1 cellular context compared by ENCODE assay signal in the genomic region with DNA sequence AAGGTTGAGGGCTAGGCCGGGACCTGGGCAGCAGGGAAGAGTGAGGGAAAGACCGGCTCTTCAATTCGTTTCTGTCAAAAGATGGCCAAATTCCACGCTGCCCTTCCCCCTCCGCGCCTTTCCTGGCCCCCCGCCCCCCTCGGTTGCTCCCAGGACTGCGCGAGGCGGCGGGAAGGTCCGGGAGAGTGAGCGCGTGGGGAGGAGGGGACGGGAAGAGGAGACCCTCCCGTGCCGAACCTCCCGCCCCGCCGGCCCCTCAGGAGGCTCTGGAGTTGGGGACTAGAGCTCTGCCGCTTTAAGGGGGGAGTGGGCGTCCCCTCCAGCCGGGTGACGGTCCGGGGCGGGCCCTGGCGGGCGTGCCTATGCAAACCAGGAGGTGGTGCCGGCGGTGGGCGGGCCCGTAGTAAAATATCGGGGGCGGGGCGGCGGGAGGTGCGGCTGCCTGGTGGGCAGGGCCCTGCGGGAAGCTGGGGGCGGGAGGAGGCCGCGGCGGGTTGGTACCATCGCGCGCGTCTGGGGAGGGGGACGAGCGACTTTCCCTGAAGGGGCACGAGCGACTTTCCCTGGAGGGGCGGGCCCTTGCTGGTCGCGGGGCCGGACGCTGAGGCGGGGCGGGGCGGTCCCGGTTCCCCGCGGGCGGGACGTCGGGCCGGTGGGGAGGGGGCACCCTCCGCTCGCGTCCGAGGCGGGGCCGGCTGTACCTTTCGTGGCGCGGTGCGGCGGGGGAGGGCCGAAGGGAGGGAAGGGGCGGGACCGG.
A peak's percentile ranks its signal among the peaks of the same experiment; 100 is the strongest.
TF ChIP-seq lines count a peak whose summit lies in the region.

No MANE protein-coding gene starts in this region.

TF ChIP-seq in K562, 482 proteins besides CTCF, POLR2A, EP300 and RAD21 (continued from another document):
- TF ChIP-seq, protein P1, sequence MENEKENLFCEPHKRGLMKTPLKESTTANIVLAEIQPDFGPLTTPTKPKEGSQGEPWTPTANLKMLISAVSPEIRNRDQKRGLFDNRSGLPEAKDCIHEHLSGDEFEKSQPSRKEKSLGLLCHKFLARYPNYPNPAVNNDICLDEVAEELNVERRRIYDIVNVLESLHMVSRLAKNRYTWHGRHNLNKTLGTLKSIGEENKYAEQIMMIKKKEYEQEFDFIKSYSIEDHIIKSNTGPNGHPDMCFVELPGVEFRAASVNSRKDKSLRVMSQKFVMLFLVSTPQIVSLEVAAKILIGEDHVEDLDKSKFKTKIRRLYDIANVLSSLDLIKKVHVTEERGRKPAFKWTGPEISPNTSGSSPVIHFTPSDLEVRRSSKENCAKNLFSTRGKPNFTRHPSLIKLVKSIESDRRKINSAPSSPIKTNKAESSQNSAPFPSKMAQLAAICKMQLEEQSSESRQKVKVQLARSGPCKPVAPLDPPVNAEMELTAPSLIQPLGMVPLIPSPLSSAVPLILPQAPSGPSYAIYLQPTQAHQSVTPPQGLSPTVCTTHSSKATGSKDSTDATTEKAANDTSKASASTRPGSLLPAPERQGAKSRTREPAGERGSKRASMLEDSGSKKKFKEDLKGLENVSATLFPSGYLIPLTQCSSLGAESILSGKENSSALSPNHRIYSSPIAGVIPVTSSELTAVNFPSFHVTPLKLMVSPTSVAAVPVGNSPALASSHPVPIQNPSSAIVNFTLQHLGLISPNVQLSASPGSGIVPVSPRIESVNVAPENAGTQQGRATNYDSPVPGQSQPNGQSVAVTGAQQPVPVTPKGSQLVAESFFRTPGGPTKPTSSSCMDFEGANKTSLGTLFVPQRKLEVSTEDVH (IDR thresholded peaks at IDR 0.05; ENCODE audit: low read depth, partially characterized antibody) = no peak
- TF ChIP-seq HNRNPH1 (optimal IDR thresholded peaks at IDR 0.05; ENCODE audit: low read depth, low read length) (no peak), ZBTB8A (IDR thresholded peaks at IDR 0.05; ENCODE audit: partially characterized antibody) (no peak), CREB1 (IDR thresholded peaks at IDR 0.05) (no peak), CREB1 (CRISPR knock-in tag; IDR thresholded peaks at IDR 0.05) (0 out of 2 replicates have a peak, but pooled peaks have one; percentile 18), TAF1 (IDR thresholded peaks at IDR 0.05; ENCODE audit: control insufficient read depth, extremely low read depth, insufficient read depth, low read length, severe bottlenecking) (no peak), TOE1 (IDR thresholded peaks at IDR 0.05; ENCODE audit: borderline replicate concordance) (peak; percentile 71; the same call in 1 of the 2 replicates), TOE1 (CRISPR knock-in tag; IDR thresholded peaks at IDR 0.05; ENCODE audit: borderline replicate concordance, low read depth) (no peak), CXXC5 (CRISPR knock-in tag; IDR thresholded peaks at IDR 0.05) (peak; percentile 55; the same call in 1 of the 2 replicates), SUPT5H (IDR thresholded peaks at IDR 0.05) (no peak), OTX1 (CRISPR knock-in tag; IDR thresholded peaks at IDR 0.05) (no peak), ZNF184 (CRISPR knock-in tag; IDR thresholded peaks at IDR 0.05) (no peak), ZNF140 (CRISPR knock-in tag; IDR thresholded peaks at IDR 0.05) (no peak), JUND (IDR thresholded peaks at IDR 0.05; ENCODE audit: borderline replicate concordance, low read depth, low read length) (peak; percentile 45), JUND (tag; IDR thresholded peaks at IDR 0.05; ENCODE audit: borderline replicate concordance, low read depth, low read length) (no peak), POLR2G (IDR thresholded peaks at IDR 0.05; ENCODE audit: low read depth, low read length) (peak; percentile 74), ARHGAP35 (IDR thresholded peaks at IDR 0.05; ENCODE audit: partially characterized antibody) (no peak), ZNF354B (CRISPR knock-in tag; IDR thresholded peaks at IDR 0.05) (no peak), ARID2 (IDR thresholded peaks at IDR 0.05) (no peak), RBM39 (optimal IDR thresholded peaks at IDR 0.05; ENCODE audit: low read depth, low read length) (no peak), DDX20 (tag; IDR thresholded peaks at IDR 0.05; ENCODE audit: low read depth) (no peak), ZKSCAN1 (IDR thresholded peaks at IDR 0.05; ENCODE audit: low read depth, low read length) (no peak), EGR1 (conservative IDR thresholded peaks at IDR 0.05) (peak; percentile 59), ZFP30 (CRISPR knock-in tag; IDR thresholded peaks at IDR 0.05; ENCODE audit: borderline replicate concordance) (no peak), TARDBP (IDR thresholded peaks at IDR 0.05) (no peak), BRD4 (IDR thresholded peaks at IDR 0.05) (no peak), NONO (IDR thresholded peaks at IDR 0.05; ENCODE audit: low read depth in 2 of 2, low read length in 1 of 2) (peak in 1 of 2 experiments; percentile 96; a peak in 2 of 4 replicates), ZNF197 (CRISPR knock-in tag; IDR thresholded peaks at IDR 0.05; ENCODE audit: low read depth) (no peak), ZFPM2 (CRISPR knock-in tag; IDR thresholded peaks at IDR 0.05) (no peak), CBX2 (IDR thresholded peaks at IDR 0.05; ENCODE audit: insufficient read depth, low read length, poor library complexity, severe bottlenecking) (no peak), MAZ (CRISPR knock-in tag; conservative IDR thresholded peaks at IDR 0.05 in 1 of 2, IDR thresholded peaks at IDR 0.05 in 1 of 2) (peak; percentile 50 to 79; a peak in 3 of 4 replicates)
- TF ChIP-seq, protein P2, sequence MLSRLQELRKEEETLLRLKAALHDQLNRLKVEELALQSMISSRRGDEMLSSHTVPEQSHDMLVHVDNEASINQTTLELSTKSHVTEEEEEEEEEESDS (CRISPR knock-in tag; IDR thresholded peaks at IDR 0.05) = no peak
- TF ChIP-seq, protein P3, sequence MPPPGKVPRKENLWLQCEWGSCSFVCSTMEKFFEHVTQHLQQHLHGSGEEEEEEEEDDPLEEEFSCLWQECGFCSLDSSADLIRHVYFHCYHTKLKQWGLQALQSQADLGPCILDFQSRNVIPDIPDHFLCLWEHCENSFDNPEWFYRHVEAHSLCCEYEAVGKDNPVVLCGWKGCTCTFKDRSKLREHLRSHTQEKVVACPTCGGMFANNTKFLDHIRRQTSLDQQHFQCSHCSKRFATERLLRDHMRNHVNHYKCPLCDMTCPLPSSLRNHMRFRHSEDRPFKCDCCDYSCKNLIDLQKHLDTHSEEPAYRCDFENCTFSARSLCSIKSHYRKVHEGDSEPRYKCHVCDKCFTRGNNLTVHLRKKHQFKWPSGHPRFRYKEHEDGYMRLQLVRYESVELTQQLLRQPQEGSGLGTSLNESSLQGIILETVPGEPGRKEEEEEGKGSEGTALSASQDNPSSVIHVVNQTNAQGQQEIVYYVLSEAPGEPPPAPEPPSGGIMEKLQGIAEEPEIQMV (tag; conservative IDR thresholded peaks at IDR 0.05; ENCODE audit: low read depth) = no peak
- TF ChIP-seq, protein P4, sequence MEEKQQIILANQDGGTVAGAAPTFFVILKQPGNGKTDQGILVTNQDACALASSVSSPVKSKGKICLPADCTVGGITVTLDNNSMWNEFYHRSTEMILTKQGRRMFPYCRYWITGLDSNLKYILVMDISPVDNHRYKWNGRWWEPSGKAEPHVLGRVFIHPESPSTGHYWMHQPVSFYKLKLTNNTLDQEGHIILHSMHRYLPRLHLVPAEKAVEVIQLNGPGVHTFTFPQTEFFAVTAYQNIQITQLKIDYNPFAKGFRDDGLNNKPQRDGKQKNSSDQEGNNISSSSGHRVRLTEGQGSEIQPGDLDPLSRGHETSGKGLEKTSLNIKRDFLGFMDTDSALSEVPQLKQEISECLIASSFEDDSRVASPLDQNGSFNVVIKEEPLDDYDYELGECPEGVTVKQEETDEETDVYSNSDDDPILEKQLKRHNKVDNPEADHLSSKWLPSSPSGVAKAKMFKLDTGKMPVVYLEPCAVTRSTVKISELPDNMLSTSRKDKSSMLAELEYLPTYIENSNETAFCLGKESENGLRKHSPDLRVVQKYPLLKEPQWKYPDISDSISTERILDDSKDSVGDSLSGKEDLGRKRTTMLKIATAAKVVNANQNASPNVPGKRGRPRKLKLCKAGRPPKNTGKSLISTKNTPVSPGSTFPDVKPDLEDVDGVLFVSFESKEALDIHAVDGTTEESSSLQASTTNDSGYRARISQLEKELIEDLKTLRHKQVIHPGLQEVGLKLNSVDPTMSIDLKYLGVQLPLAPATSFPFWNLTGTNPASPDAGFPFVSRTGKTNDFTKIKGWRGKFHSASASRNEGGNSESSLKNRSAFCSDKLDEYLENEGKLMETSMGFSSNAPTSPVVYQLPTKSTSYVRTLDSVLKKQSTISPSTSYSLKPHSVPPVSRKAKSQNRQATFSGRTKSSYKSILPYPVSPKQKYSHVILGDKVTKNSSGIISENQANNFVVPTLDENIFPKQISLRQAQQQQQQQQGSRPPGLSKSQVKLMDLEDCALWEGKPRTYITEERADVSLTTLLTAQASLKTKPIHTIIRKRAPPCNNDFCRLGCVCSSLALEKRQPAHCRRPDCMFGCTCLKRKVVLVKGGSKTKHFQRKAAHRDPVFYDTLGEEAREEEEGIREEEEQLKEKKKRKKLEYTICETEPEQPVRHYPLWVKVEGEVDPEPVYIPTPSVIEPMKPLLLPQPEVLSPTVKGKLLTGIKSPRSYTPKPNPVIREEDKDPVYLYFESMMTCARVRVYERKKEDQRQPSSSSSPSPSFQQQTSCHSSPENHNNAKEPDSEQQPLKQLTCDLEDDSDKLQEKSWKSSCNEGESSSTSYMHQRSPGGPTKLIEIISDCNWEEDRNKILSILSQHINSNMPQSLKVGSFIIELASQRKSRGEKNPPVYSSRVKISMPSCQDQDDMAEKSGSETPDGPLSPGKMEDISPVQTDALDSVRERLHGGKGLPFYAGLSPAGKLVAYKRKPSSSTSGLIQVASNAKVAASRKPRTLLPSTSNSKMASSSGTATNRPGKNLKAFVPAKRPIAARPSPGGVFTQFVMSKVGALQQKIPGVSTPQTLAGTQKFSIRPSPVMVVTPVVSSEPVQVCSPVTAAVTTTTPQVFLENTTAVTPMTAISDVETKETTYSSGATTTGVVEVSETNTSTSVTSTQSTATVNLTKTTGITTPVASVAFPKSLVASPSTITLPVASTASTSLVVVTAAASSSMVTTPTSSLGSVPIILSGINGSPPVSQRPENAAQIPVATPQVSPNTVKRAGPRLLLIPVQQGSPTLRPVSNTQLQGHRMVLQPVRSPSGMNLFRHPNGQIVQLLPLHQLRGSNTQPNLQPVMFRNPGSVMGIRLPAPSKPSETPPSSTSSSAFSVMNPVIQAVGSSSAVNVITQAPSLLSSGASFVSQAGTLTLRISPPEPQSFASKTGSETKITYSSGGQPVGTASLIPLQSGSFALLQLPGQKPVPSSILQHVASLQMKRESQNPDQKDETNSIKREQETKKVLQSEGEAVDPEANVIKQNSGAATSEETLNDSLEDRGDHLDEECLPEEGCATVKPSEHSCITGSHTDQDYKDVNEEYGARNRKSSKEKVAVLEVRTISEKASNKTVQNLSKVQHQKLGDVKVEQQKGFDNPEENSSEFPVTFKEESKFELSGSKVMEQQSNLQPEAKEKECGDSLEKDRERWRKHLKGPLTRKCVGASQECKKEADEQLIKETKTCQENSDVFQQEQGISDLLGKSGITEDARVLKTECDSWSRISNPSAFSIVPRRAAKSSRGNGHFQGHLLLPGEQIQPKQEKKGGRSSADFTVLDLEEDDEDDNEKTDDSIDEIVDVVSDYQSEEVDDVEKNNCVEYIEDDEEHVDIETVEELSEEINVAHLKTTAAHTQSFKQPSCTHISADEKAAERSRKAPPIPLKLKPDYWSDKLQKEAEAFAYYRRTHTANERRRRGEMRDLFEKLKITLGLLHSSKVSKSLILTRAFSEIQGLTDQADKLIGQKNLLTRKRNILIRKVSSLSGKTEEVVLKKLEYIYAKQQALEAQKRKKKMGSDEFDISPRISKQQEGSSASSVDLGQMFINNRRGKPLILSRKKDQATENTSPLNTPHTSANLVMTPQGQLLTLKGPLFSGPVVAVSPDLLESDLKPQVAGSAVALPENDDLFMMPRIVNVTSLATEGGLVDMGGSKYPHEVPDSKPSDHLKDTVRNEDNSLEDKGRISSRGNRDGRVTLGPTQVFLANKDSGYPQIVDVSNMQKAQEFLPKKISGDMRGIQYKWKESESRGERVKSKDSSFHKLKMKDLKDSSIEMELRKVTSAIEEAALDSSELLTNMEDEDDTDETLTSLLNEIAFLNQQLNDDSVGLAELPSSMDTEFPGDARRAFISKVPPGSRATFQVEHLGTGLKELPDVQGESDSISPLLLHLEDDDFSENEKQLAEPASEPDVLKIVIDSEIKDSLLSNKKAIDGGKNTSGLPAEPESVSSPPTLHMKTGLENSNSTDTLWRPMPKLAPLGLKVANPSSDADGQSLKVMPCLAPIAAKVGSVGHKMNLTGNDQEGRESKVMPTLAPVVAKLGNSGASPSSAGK (IDR thresholded peaks at IDR 0.05) = peak; percentile 61
- TF ChIP-seq, protein P5, sequence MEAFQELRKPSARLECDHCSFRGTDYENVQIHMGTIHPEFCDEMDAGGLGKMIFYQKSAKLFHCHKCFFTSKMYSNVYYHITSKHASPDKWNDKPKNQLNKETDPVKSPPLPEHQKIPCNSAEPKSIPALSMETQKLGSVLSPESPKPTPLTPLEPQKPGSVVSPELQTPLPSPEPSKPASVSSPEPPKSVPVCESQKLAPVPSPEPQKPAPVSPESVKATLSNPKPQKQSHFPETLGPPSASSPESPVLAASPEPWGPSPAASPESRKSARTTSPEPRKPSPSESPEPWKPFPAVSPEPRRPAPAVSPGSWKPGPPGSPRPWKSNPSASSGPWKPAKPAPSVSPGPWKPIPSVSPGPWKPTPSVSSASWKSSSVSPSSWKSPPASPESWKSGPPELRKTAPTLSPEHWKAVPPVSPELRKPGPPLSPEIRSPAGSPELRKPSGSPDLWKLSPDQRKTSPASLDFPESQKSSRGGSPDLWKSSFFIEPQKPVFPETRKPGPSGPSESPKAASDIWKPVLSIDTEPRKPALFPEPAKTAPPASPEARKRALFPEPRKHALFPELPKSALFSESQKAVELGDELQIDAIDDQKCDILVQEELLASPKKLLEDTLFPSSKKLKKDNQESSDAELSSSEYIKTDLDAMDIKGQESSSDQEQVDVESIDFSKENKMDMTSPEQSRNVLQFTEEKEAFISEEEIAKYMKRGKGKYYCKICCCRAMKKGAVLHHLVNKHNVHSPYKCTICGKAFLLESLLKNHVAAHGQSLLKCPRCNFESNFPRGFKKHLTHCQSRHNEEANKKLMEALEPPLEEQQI (IDR thresholded peaks at IDR 0.05) = no peak
